ENCODE assay signal across 8 cellular contexts in the genomic region with DNA sequence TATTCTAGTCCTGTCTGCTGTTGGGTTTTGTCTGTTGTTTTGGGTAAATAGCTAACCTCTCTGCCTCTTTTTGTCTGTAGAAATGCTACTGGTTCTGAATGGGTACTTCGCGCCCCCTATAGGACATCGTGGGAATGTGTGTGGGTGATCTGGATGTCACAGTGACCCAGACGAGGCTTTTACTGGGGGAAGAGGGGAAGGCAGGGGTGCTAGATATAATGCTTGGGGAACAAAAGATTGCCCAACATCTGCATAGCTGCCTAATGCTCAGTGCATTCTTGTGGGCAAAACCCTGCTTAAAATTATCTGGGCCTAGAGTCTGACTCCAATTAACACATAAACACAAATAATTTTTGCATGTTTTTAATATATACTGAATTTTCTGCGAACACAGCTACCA. TPM values are rescaled to one million over a fixed set of nuclear protein-coding genes. Genes with fewer than 3 reads are reported as not detected.
DNase-seq lines count a peak whose midpoint lies in the region; ATAC-seq and TF ChIP-seq lines count a peak whose summit lies in the region.

No MANE protein-coding gene starts in this region.

- no peak overlapping the region for H3K27ac Mint-ChIP-seq in neural progenitor cell

- H3K4me1 ChIP-seq in OCI-LY1 (ENCODE audit: insufficient read depth, low read length, severe bottlenecking) (peaks cover 12% of the 10 kb centered on the region), esophagus squamous epithelium (peaks cover 21 to 76% (median 42%) of the 10 kb centered on the region in 3 donors), neural progenitor cell (no peaks in the 10 kb centered on the region), suprapubic skin (peaks cover 62% of the 10 kb centered on the region)

- H3K27me3 ChIP-seq in OCI-LY1 (ENCODE audit: insufficient read depth, low read length) (no peaks in the 10 kb centered on the region), esophagus squamous epithelium (no peaks in the 10 kb centered on the region), neural progenitor cell (no peaks in the 10 kb centered on the region), suprapubic skin (no peaks in the 10 kb centered on the region)

- TF ChIP-seq POLR2A in esophagus squamous epithelium (IDR thresholded peaks at IDR 0.05) (no peak), suprapubic skin (IDR thresholded peaks at IDR 0.05) (no peak)

- WGBS in esophagus squamous epithelium, 2 donors = 16 to 38% methylated on average over 2 to 5 of the region's 5 CpGs
- 21% methylated on average over 5 of the region's 5 CpGs for WGBS in suprapubic skin

- H3K4me2 ChIP-seq in OCI-LY1 (ENCODE audit: low read length) (no peak overlapping the region), neural progenitor cell (no peak overlapping the region)

- H3K36me3 Mint-ChIP-seq in neural progenitor cell = no peaks in the 10 kb centered on the region

- TF ChIP-seq CTCF in AG09309 (IDR thresholded peaks at IDR 0.05; ENCODE audit: control insufficient read depth, insufficient read depth, low read depth, low read length, missing control alignments) (peak; percentile 88), OCI-LY1 (IDR thresholded peaks at IDR 0.05; ENCODE audit: low read length) (peak; percentile 86), esophagus squamous epithelium (IDR thresholded peaks at IDR 0.05) (peak; percentile 45 to 83 (median 74)), neural progenitor cell (IDR thresholded peaks at IDR 0.05) (peak; percentile 89), suprapubic skin (IDR thresholded peaks at IDR 0.05) (peak; percentile 70 to 80)

- H3K9me3 Mint-ChIP-seq in neural progenitor cell = no peaks in the 10 kb centered on the region

- H3K9me2 ChIP-seq in OCI-LY1 (ENCODE audit: low read depth, low read length) = no peaks in the 10 kb centered on the region

- H3K9ac ChIP-seq in OCI-LY1 (ENCODE audit: low read length) (no peak overlapping the region), neural progenitor cell (no peak overlapping the region)

- no peak overlapping the region for H3K27ac ChIP-seq in OCI-LY1 (ENCODE audit: low read depth, low read length, poor library complexity, severe bottlenecking)
- no peak overlapping the region for H3K27ac ChIP-seq in esophagus squamous epithelium
- H3K27ac ChIP-seq in neural progenitor cell = no peak overlapping the region
- H3K27ac ChIP-seq in suprapubic skin = no peak overlapping the region

- DNase-seq in AG09309 (ENCODE audit: low read depth) (peak; percentile 54), HPDE6-E6E7 (ENCODE audit: extremely low spot score) (peak; percentile 47), esophagus squamous epithelium (lab: John Stamatoyannopoulos, UW) (no peak), neural progenitor cell (ENCODE audit: low spot score) (peak; percentile 72), suprapubic skin (ENCODE audit: low spot score in 2 of 2) (peak in 1 of 2 donors; percentile 82)
- peak; percentile 70 for DNase-seq in activated CD8-positive, alpha-beta memory T cell treated with anti-CD3 and anti-CD28 coated beads, Interleukin-2, amount 50 U/mL, for 4 hours

- H2AFZ ChIP-seq in OCI-LY1 (ENCODE audit: low read length) (no peak overlapping the region), neural progenitor cell (replicated peaks) (no peak overlapping the region)

- peak; percentile 55 for ATAC-seq in GM19035 (IDR thresholded peaks at IDR 0.05; ENCODE audit: unreplicated experiment)

- H3K9me3 ChIP-seq in OCI-LY1 (ENCODE audit: low read length) = no peaks in the 10 kb centered on the region
- H3K9me3 ChIP-seq in esophagus squamous epithelium = no peaks in the 10 kb centered on the region
- no peaks in the 10 kb centered on the region for H3K9me3 ChIP-seq in neural progenitor cell (ENCODE audit: low read depth)
- H3K9me3 ChIP-seq in suprapubic skin = no peaks in the 10 kb centered on the region

- no peaks in the 10 kb centered on the region for H3K79me2 ChIP-seq in OCI-LY1 (ENCODE audit: insufficient read depth, low read length)
- no peaks in the 10 kb centered on the region for H3K79me2 ChIP-seq in neural progenitor cell (ENCODE audit: low read depth)

- H3K4me3 ChIP-seq in AG09309 (ENCODE audit: control insufficient read depth, low read depth, low read length) (no peak overlapping the region), OCI-LY1 (ENCODE audit: low read depth, low read length, poor library complexity, severe bottlenecking) (no peak overlapping the region), esophagus squamous epithelium (no peak overlapping the region), neural progenitor cell (no peak overlapping the region), suprapubic skin (no peak overlapping the region)

- H3K4me3 Mint-ChIP-seq in neural progenitor cell = no peak overlapping the region

- intact Hi-C loops in esophagus squamous epithelium (cut with DNase I) = no loop called here

- no peaks in the 10 kb centered on the region for H3F3A ChIP-seq in OCI-LY1 (ENCODE audit: insufficient read depth, low read length)
- no peaks in the 10 kb centered on the region for H3F3A ChIP-seq in neural progenitor cell (ENCODE audit: low read depth)

- H3K4me1 Mint-ChIP-seq in neural progenitor cell = peaks cover 17% of the 10 kb centered on the region

- H4K20me1 ChIP-seq in OCI-LY1 (ENCODE audit: insufficient read depth, low read length) = no peaks in the 10 kb centered on the region
- H4K20me1 ChIP-seq in neural progenitor cell (ENCODE audit: low read depth) = no peaks in the 10 kb centered on the region

- no peak for TF ChIP-seq EP300 in suprapubic skin (IDR thresholded peaks at IDR 0.05)

- no peaks in the 10 kb centered on the region for H3K36me3 ChIP-seq in OCI-LY1 (ENCODE audit: insufficient read depth, low read length)
- no peaks in the 10 kb centered on the region for H3K36me3 ChIP-seq in esophagus squamous epithelium
- no peaks in the 10 kb centered on the region for H3K36me3 ChIP-seq in neural progenitor cell
- no peaks in the 10 kb centered on the region for H3K36me3 ChIP-seq in suprapubic skin

- H3K27me3 Mint-ChIP-seq in neural progenitor cell (ENCODE audit: insufficient read depth, low read depth) = peaks cover 3% of the 10 kb centered on the region

RNA-seq across cellular contexts. Expression of a gene that starts 57.7 kb away (rescaled TPM):
- 10 to 100 TPM; 21.4 to 39.5 (median 22.3) TPM for total RNA-seq in esophagus squamous epithelium
- total RNA-seq in neural progenitor cell (ENCODE audit: low replicate concordance) = 4.5 and 26.5 TPM in 2 replicates
- 100 to 1,000 TPM in 1 of 4 donors, 10 to 100 TPM in 3; 57.8 to 143 (median 80.8) TPM for total RNA-seq in suprapubic skin
